Comparison of ENCODE assay signal across 2 cellular contexts in the genomic region with DNA sequence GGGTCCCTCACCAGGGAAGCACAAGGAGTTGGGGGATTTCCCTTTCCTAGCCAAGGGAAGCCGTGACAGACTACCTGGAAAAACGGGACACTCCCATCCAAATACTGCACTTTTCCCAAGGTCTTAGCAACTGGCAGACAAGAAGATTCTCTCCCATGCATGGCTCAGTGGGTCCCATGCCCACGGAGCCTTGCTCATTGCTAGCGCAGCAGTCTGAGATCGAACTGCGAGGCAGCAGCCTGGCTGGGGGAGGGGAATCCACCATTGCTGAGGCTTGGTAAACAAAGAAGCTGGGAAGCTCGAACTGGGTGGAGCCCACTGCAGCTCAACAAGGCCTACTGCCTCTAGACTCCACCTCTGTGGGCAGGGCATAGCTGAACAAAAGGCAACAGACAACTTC.
TF ChIP-seq lines count a peak whose summit lies in the region.
"Not testable (repeated sequence)": the region's sequence is repeated elsewhere in the genome, so short reads cannot be mapped to it uniquely, and the experiment has no call there.

No MANE protein-coding gene starts in this region.

TF ChIP-seq in H1, 55 proteins besides CTCF, POLR2A, EP300 and RAD21:
- TF ChIP-seq ASH2L (IDR thresholded peaks at IDR 0.05; ENCODE audit: low read length) = peak; percentile 71

TF ChIP-seq in HepG2, 621 proteins besides CTCF, POLR2A, EP300 and RAD21:
- TF ChIP-seq, protein P1, sequence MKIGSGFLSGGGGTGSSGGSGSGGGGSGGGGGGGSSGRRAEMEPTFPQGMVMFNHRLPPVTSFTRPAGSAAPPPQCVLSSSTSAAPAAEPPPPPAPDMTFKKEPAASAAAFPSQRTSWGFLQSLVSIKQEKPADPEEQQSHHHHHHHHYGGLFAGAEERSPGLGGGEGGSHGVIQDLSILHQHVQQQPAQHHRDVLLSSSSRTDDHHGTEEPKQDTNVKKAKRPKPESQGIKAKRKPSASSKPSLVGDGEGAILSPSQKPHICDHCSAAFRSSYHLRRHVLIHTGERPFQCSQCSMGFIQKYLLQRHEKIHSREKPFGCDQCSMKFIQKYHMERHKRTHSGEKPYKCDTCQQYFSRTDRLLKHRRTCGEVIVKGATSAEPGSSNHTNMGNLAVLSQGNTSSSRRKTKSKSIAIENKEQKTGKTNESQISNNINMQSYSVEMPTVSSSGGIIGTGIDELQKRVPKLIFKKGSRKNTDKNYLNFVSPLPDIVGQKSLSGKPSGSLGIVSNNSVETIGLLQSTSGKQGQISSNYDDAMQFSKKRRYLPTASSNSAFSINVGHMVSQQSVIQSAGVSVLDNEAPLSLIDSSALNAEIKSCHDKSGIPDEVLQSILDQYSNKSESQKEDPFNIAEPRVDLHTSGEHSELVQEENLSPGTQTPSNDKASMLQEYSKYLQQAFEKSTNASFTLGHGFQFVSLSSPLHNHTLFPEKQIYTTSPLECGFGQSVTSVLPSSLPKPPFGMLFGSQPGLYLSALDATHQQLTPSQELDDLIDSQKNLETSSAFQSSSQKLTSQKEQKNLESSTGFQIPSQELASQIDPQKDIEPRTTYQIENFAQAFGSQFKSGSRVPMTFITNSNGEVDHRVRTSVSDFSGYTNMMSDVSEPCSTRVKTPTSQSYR (CRISPR knock-in tag; IDR thresholded peaks at IDR 0.05; ENCODE audit: borderline replicate concordance) = peak; percentile 61; the same call in 1 of the 2 replicates
- TF ChIP-seq, protein P2, sequence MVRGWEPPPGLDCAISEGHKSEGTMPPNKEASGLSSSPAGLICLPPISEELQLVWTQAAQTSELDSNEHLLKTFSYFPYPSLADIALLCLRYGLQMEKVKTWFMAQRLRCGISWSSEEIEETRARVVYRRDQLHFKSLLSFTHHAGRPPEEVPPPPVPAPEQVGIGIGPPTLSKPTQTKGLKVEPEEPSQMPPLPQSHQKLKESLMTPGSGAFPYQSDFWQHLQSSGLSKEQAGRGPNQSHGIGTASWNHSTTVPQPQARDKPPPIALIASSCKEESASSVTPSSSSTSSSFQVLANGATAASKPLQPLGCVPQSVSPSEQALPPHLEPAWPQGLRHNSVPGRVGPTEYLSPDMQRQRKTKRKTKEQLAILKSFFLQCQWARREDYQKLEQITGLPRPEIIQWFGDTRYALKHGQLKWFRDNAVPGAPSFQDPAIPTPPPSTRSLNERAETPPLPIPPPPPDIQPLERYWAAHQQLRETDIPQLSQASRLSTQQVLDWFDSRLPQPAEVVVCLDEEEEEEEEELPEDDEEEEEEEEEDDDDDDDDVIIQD (CRISPR knock-in tag; IDR thresholded peaks at IDR 0.05; ENCODE audit: low read depth) = peak; percentile 42; the same call in 1 of the 2 replicates
- TF ChIP-seq FOXA1, SOX13 (IDR thresholded peaks at IDR 0.05): not testable (repeated sequence)
- TF ChIP-seq FOXA1 (CRISPR knock-in tag; IDR thresholded peaks at IDR 0.05) (peak; percentile 39; the same call in 1 of the 2 replicates), SOX13 (CRISPR knock-in tag; conservative IDR thresholded peaks at IDR 0.05 in 1 of 2, IDR thresholded peaks at IDR 0.05 in 1 of 2) (0 out of 4 replicates have a peak, but pooled peaks of 1 of the 2 experiments have one; percentile 14), FOXA3 (CRISPR knock-in tag; IDR thresholded peaks at IDR 0.05) (peak; percentile 26; the same call in 1 of the 2 replicates), ZMYM4 (CRISPR knock-in tag; IDR thresholded peaks at IDR 0.05) (peak; percentile 42; the same call in 1 of the 2 replicates), FOSL2 (CRISPR knock-in tag; IDR thresholded peaks at IDR 0.05) (0 out of 2 replicates have a peak, but pooled peaks have one; percentile 10), KDM2A (CRISPR knock-in tag; IDR thresholded peaks at IDR 0.05; ENCODE audit: borderline replicate concordance, low read depth) (peak; percentile 33; the same call in 1 of the 2 replicates)
- TF ChIP-seq, protein P3, sequence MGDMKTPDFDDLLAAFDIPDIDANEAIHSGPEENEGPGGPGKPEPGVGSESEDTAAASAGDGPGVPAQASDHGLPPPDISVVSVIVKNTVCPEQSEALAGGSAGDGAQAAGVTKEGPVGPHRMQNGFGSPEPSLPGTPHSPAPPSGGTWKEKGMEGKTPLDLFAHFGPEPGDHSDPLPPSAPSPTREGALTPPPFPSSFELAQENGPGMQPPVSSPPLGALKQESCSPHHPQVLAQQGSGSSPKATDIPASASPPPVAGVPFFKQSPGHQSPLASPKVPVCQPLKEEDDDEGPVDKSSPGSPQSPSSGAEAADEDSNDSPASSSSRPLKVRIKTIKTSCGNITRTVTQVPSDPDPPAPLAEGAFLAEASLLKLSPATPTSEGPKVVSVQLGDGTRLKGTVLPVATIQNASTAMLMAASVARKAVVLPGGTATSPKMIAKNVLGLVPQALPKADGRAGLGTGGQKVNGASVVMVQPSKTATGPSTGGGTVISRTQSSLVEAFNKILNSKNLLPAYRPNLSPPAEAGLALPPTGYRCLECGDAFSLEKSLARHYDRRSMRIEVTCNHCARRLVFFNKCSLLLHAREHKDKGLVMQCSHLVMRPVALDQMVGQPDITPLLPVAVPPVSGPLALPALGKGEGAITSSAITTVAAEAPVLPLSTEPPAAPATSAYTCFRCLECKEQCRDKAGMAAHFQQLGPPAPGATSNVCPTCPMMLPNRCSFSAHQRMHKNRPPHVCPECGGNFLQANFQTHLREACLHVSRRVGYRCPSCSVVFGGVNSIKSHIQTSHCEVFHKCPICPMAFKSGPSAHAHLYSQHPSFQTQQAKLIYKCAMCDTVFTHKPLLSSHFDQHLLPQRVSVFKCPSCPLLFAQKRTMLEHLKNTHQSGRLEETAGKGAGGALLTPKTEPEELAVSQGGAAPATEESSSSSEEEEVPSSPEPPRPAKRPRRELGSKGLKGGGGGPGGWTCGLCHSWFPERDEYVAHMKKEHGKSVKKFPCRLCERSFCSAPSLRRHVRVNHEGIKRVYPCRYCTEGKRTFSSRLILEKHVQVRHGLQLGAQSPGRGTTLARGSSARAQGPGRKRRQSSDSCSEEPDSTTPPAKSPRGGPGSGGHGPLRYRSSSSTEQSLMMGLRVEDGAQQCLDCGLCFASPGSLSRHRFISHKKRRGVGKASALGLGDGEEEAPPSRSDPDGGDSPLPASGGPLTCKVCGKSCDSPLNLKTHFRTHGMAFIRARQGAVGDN (CRISPR knock-in tag; IDR thresholded peaks at IDR 0.05) = peak; percentile 16; the same call in 1 of the 2 replicates
